Comparison of ENCODE assay signal across 9 cellular contexts in genomic region chr17:82227629-82228277, GRCh38. TPM values are rescaled to one million over a fixed set of nuclear protein-coding genes. Genes with fewer than 3 reads are reported as not detected.
DNase-seq lines count a peak whose midpoint lies in the region; ATAC-seq and TF ChIP-seq lines count a peak whose summit lies in the region.
"Had no signal": no experiment of that assay in that cellular context is flagged by ENCODE, and none has a peak within 500 bp of the region (broad histone marks: within the 10 kb centered on the region; RNA-seq: fewer than 3 reads in every experiment).

No MANE protein-coding gene starts in this region.

- H3K36me3 ChIP-seq in gastroesophageal sphincter = no peaks in the 10 kb centered on the region

- H3K9me3 ChIP-seq in gastroesophageal sphincter = no peaks in the 10 kb centered on the region

- no peak for ATAC-seq in gastroesophageal sphincter

- CTCF ChIA-PET in RWPE1 (lab: Yijun Ruan, JAX) = no interaction called here

- POLR2A ChIA-PET in RWPE1 (lab: Yijun Ruan, JAX; ENCODE audit: low non-redundant PET) = no interaction called here

- H3K4me3 ChIP-seq in GM08714 (ENCODE audit: low read length) = peak overlapping the region; percentile 74; the same call in 1 of the 2 replicates
- H3K4me3 ChIP-seq in gastroesophageal sphincter = peak overlapping the region in 1 of 2 donors; percentile 74
- peak overlapping the region; percentile 6 for H3K4me3 ChIP-seq in retinal pigment epithelial cell (ENCODE audit: low read length)

- TF ChIP-seq EP300 in gastroesophageal sphincter (IDR thresholded peaks at IDR 0.05) = no peak

- no peak for TF ChIP-seq CTCF in RWPE1 (conservative IDR thresholded peaks at IDR 0.05; ENCODE audit: low read depth)
- TF ChIP-seq CTCF in gastroesophageal sphincter (IDR thresholded peaks at IDR 0.05) = no peak
- no peak for TF ChIP-seq CTCF in retinal pigment epithelial cell (conservative IDR thresholded peaks at IDR 0.05; ENCODE audit: low read depth, low read length)

- no peaks in the 10 kb centered on the region for H3K27me3 ChIP-seq in gastroesophageal sphincter

- WGBS in gastroesophageal sphincter (ENCODE audit: low coverage in 1 of 2), 2 donors = no CpG with 5 or more reads among the region's 18 CpGs

- H3K27ac ChIP-seq in RWPE1 (peak overlapping the region; percentile 99), gastroesophageal sphincter (peak overlapping the region in 3 of 4 donors; percentile 88 to 92 (median 91))

- H3K4me1 ChIP-seq in gastroesophageal sphincter = peaks cover 0 to 47% (median 22%) of the 10 kb centered on the region in 3 donors

- TF ChIP-seq POLR2A in gastroesophageal sphincter (IDR thresholded peaks at IDR 0.05) = no peak

- DNase-seq in RWPE1 (ENCODE audit: low spot score) (no peak), retinal pigment epithelial cell (ENCODE audit: low read depth) (no peak), NCI-H345 (lab: John Stamatoyannopoulos, UW) (no peak), anterior cingulate cortex (lab: John Stamatoyannopoulos, UW) (no peak), DMS79 treated with DMSO at 0.1 percent for 48 hours (lab: John Stamatoyannopoulos, UW) (no peak)
- DNase-seq in stimulated activated CD4-positive, alpha-beta T cell treated with anti-CD3 and anti-CD28 coated beads, Interleukin-2, amount 100 ng/mL, for 48 hours = no peak
- DNase-seq: NCI-H1930 had no signal

RNA-seq across cellular contexts. Expression of gene SLC16A3, which starts 1.1 kb away (rescaled TPM):
- total RNA-seq in gastroesophageal sphincter = 10 to 100 TPM; 11.2 to 38.5 (median 22.1) TPM

RNA-seq across cellular contexts. Expression of gene CCDC57, which starts 15.1 kb away (rescaled TPM):
- 10 to 100 TPM in 3 of 4 donors, 1 to 10 TPM in 1; 6.5 to 28.2 (median 16.2) TPM for total RNA-seq in gastroesophageal sphincter

RNA-seq across cellular contexts. Expression of gene CSNK1D, which starts 45.7 kb away (rescaled TPM):
- total RNA-seq in gastroesophageal sphincter = 10 to 100 TPM; 23.4 to 92.1 (median 72.4) TPM
